Comparison of ENCODE assay signal across 5 cellular contexts in the genomic region with DNA sequence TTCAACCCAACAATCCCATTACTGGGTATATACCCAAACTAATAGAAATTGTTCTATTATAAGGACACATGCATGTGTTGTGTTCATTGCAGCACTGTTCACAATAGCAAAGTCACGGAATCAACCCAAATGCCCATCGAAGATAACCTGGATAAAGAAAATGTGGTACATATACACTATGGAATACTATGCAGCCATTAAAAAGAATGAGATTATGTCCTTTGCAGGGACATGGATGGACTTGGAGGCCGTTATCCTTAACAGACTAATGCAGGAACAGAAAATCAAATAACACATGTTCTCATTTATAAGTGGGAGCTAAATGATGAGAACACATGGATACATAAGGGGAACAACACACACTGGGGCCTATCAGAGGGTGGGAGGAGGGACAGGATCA.
TF ChIP-seq lines count a peak whose summit lies in the region.

No MANE protein-coding gene starts in this region.

TF ChIP-seq in SK-N-SH treated with all-trans-retinoic acid at 6 μM for 48 hours, 23 proteins besides CTCF, POLR2A, EP300 and RAD21:
- TF ChIP-seq ZNF8 (CRISPR knock-in tag; IDR thresholded peaks at IDR 0.05) (peak; percentile 72), CSDC2 (CRISPR knock-in tag; IDR thresholded peaks at IDR 0.05) (no peak)

TF ChIP-seq in SK-N-SH, 30 proteins besides CTCF, POLR2A, EP300 and RAD21:
- TF ChIP-seq FOXJ3 (CRISPR knock-in tag; IDR thresholded peaks at IDR 0.05) (no peak), FOSL2 (IDR thresholded peaks at IDR 0.05; ENCODE audit: borderline replicate concordance, low read depth) (no peak), SMC3 (IDR thresholded peaks at IDR 0.05; ENCODE audit: low read depth, low read length) (no peak)
- TF ChIP-seq, protein P1, sequence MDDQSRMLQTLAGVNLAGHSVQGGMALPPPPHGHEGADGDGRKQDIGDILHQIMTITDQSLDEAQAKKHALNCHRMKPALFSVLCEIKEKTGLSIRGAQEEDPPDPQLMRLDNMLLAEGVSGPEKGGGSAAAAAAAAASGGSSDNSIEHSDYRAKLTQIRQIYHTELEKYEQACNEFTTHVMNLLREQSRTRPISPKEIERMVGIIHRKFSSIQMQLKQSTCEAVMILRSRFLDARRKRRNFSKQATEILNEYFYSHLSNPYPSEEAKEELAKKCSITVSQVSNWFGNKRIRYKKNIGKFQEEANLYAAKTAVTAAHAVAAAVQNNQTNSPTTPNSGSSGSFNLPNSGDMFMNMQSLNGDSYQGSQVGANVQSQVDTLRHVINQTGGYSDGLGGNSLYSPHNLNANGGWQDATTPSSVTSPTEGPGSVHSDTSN (IDR thresholded peaks at IDR 0.05) = no peak

TF ChIP-seq in HepG2, 621 proteins besides CTCF, POLR2A, EP300 and RAD21:
- TF ChIP-seq ZC3H13 (CRISPR knock-in tag; IDR thresholded peaks at IDR 0.05) = no peak
- TF ChIP-seq, protein P2, sequence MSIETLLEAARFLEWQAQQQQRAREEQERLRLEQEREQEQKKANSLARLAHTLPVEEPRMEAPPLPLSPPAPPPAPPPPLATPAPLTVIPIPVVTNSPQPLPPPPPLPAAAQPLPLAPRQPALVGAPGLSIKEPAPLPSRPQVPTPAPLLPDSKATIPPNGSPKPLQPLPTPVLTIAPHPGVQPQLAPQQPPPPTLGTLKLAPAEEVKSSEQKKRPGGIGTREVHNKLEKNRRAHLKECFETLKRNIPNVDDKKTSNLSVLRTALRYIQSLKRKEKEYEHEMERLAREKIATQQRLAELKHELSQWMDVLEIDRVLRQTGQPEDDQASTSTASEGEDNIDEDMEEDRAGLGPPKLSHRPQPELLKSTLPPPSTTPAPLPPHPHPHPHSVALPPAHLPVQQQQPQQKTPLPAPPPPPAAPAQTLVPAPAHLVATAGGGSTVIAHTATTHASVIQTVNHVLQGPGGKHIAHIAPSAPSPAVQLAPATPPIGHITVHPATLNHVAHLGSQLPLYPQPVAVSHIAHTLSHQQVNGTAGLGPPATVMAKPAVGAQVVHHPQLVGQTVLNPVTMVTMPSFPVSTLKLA (IDR thresholded peaks at IDR 0.05) = 0 out of 2 replicates have a peak, but pooled peaks have one; percentile 18

TF ChIP-seq in HEK293, 187 proteins besides CTCF, POLR2A, EP300 and RAD21:
- TF ChIP-seq ZNF768 (tag by site-specific recombination; IDR thresholded peaks at IDR 0.05) = no peak
- TF ChIP-seq ZIC2 (tag by site-specific recombination; IDR thresholded peaks at IDR 0.05) = no peak
- TF ChIP-seq ZXDB (tag by site-specific recombination; IDR thresholded peaks at IDR 0.05) = no peak
- TF ChIP-seq ZNF175 (tag by site-specific recombination; IDR thresholded peaks at IDR 0.05) = no peak
- no peak for TF ChIP-seq GLIS2 (tag by site-specific recombination; IDR thresholded peaks at IDR 0.05)
- TF ChIP-seq, protein P3, sequence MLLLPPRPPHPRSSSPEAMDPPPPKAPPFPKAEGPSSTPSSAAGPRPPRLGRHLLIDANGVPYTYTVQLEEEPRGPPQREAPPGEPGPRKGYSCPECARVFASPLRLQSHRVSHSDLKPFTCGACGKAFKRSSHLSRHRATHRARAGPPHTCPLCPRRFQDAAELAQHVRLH (tag by site-specific recombination; IDR thresholded peaks at IDR 0.05) = peak; percentile 49; the same call in 1 of the 2 replicates
- TF ChIP-seq ZNF146 (tag by site-specific recombination; IDR thresholded peaks at IDR 0.05) = peak; percentile 90
TF ChIP-seq in HEK293: peak in this region for 2.

TF ChIP-seq in K562, 482 proteins besides CTCF, POLR2A, EP300 and RAD21:
- no peak for TF ChIP-seq ZNF354B (CRISPR knock-in tag; IDR thresholded peaks at IDR 0.05)
- TF ChIP-seq ZBTB17 (CRISPR knock-in tag; IDR thresholded peaks at IDR 0.05) = no peak
- peak; percentile 69 for TF ChIP-seq ZNF146 (CRISPR knock-in tag; IDR thresholded peaks at IDR 0.05; ENCODE audit: unreplicated experiment)
- no peak for TF ChIP-seq ZNF707 (CRISPR knock-in tag; conservative IDR thresholded peaks at IDR 0.05)
- peak; percentile 27 for TF ChIP-seq RBM25 (IDR thresholded peaks at IDR 0.05; ENCODE audit: low read depth, low read length, severe bottlenecking)
- TF ChIP-seq RNF2 (IDR thresholded peaks at IDR 0.05) = no peak
- TF ChIP-seq MBD2 (IDR thresholded peaks at IDR 0.05; ENCODE audit: borderline replicate concordance, low read depth) = no peak
